In genomic region chrX:23832750-23833149, GRCh38 we compare ENCODE assay signal across 29 cellular contexts.
"Had no signal": no experiment of that assay in that cellular context is flagged by ENCODE, and none has a peak within 500 bp of the region (broad histone marks: within the 10 kb centered on the region; RNA-seq: fewer than 3 reads in every experiment).

No MANE protein-coding gene starts in this region.

- ATAC-seq: activated CD8-positive, alpha-beta T cell treated with anti-CD3 and anti-CD28 coated beads for 36 hours; activated T-cell treated with anti-CD3 and anti-CD28 coated beads, Interleukin-2, amount 50 U/mL, for 72 hours; Panc1; Right ventricle myocardium inferior had no signal

- H3K27me3 Mint-ChIP-seq: activated CD4-positive, alpha-beta T cell treated with anti-CD3 and anti-CD28 coated beads, Interleukin-2, amount 10 ng/mL, durations not matched to agents 7 days and 5 days; activated CD8-positive, alpha-beta T cell treated with anti-CD3 and anti-CD28 coated beads for 36 hours; activated naive CD4-positive, alpha-beta T cell treated with anti-CD3 and anti-CD28 coated beads, Interleukin-2, amount 10 ng/mL, durations not matched to agents 7 days and 5 days; activated naive CD8-positive, alpha-beta T cell treated with anti-CD3 and anti-CD28 coated beads for 36 hours had no signal

- DNase-seq: activated CD4-positive, alpha-beta T cell treated with anti-CD3 and anti-CD28 coated beads, Interleukin-2, amount 10 ng/mL, durations not matched to agents 7 days and 5 days; activated CD4-positive, CD25-positive, alpha-beta regulatory T cell; activated CD8-positive, alpha-beta memory T cell treated with anti-CD3 and anti-CD28 coated beads, Interleukin-2, amount 50 U/mL, for 4 hours; activated CD8-positive, alpha-beta T cell treated with anti-CD3 and anti-CD28 coated beads for 36 hours; activated gamma-delta T cell treated with Interleukin-2 at 50 U/mL for 16 hours; activated naive CD4-positive, alpha-beta T cell treated with anti-CD3 and anti-CD28 coated beads, Interleukin-2, amount 10 ng/mL, durations not matched to agents 7 days and 5 days; activated naive CD8-positive, alpha-beta T cell treated with anti-CD3 and anti-CD28 coated beads for 36 hours; activated T-cell treated with anti-CD3 and anti-CD28 coated beads, Interleukin-2, amount 50 U/mL, for 72 hours; caudate nucleus; MV-4-11; NCI-H1092 treated with DMSO at 0.1 percent for 48 hours; NCI-H1417 treated with DMSO at 0.1 percent for 48 hours; NCI-H1694; NCI-H2029; NCI-H2107; NCI-H2171 treated with DMSO at 0.1 percent for 48 hours; NCI-H226; NCI-H526; NCI-H774; NK-92 treated with Interleukin-12 subunit alpha and Interleukin-12 subunit beta, amount 100 ng/mL, for 24 hours; OCI-M1; RPMI8226; SK-N-SH; T-helper 1 cell had no signal

- H3K4me3 Mint-ChIP-seq: activated CD4-positive, alpha-beta T cell treated with anti-CD3 and anti-CD28 coated beads, Interleukin-2, amount 10 ng/mL, durations not matched to agents 7 days and 5 days; activated CD8-positive, alpha-beta T cell treated with anti-CD3 and anti-CD28 coated beads for 36 hours; activated naive CD4-positive, alpha-beta T cell treated with anti-CD3 and anti-CD28 coated beads, Interleukin-2, amount 10 ng/mL, durations not matched to agents 7 days and 5 days; activated naive CD8-positive, alpha-beta T cell treated with anti-CD3 and anti-CD28 coated beads for 36 hours; activated T-cell treated with anti-CD3 and anti-CD28 coated beads, Interleukin-2, amount 50 U/mL, for 72 hours had no signal

- H3K36me3 Mint-ChIP-seq: activated naive CD4-positive, alpha-beta T cell treated with anti-CD3 and anti-CD28 coated beads, Interleukin-2, amount 10 ng/mL, durations not matched to agents 7 days and 5 days; activated naive CD8-positive, alpha-beta T cell treated with anti-CD3 and anti-CD28 coated beads for 36 hours had no signal

- H3K27ac Mint-ChIP-seq: activated CD4-positive, alpha-beta T cell treated with anti-CD3 and anti-CD28 coated beads, Interleukin-2, amount 10 ng/mL, durations not matched to agents 7 days and 5 days; activated CD8-positive, alpha-beta T cell treated with anti-CD3 and anti-CD28 coated beads for 36 hours; activated naive CD4-positive, alpha-beta T cell treated with anti-CD3 and anti-CD28 coated beads, Interleukin-2, amount 10 ng/mL, durations not matched to agents 7 days and 5 days; activated naive CD8-positive, alpha-beta T cell treated with anti-CD3 and anti-CD28 coated beads for 36 hours; activated T-cell treated with anti-CD3 and anti-CD28 coated beads, Interleukin-2, amount 50 U/mL, for 72 hours; activated T-helper 2 cell treated with anti-CD3 and anti-CD28 coated beads, Interferon-gamma antibody, Interleukin-2, Interleukin-4, amounts not matched to agents 10 μg/mL and 5 μg/mL and 100 μg/mL, durations not matched to agents 14 hours and 24 hours and 36 hours had no signal

- H3K4me1 Mint-ChIP-seq: activated CD4-positive, alpha-beta T cell treated with anti-CD3 and anti-CD28 coated beads, Interleukin-2, amount 10 ng/mL, durations not matched to agents 7 days and 5 days; activated naive CD4-positive, alpha-beta T cell treated with anti-CD3 and anti-CD28 coated beads, Interleukin-2, amount 10 ng/mL, durations not matched to agents 7 days and 5 days; activated naive CD8-positive, alpha-beta T cell treated with anti-CD3 and anti-CD28 coated beads for 36 hours had no signal

- H3K9me3 ChIP-seq: SK-N-SH had no signal

- H3K9me3 Mint-ChIP-seq: activated CD4-positive, alpha-beta T cell treated with anti-CD3 and anti-CD28 coated beads, Interleukin-2, amount 10 ng/mL, durations not matched to agents 7 days and 5 days; activated CD8-positive, alpha-beta T cell treated with anti-CD3 and anti-CD28 coated beads for 36 hours; activated naive CD4-positive, alpha-beta T cell treated with anti-CD3 and anti-CD28 coated beads, Interleukin-2, amount 10 ng/mL, durations not matched to agents 7 days and 5 days; activated naive CD8-positive, alpha-beta T cell treated with anti-CD3 and anti-CD28 coated beads for 36 hours; activated T-cell treated with anti-CD3 and anti-CD28 coated beads, Interleukin-2, amount 50 U/mL, for 72 hours; activated T-helper 2 cell treated with anti-CD3 and anti-CD28 coated beads, Interferon-gamma antibody, Interleukin-2, Interleukin-4, amounts not matched to agents 10 μg/mL and 5 μg/mL and 100 μg/mL, durations not matched to agents 14 hours and 24 hours and 36 hours had no signal

- H3K27ac ChIP-seq: KMS-11, VCaP had no signal
